In genomic region chr11:26254378-26254777, GRCh38 we compare ENCODE assay signal across 19 cellular contexts.
DNase-seq lines count a peak whose midpoint lies in the region; ATAC-seq and TF ChIP-seq lines count a peak whose summit lies in the region.
"Had no signal": no experiment of that assay in that cellular context is flagged by ENCODE, and none has a peak within 500 bp of the region (broad histone marks: within the 10 kb centered on the region; RNA-seq: fewer than 3 reads in every experiment).

No MANE protein-coding gene starts in this region.

- H3K36me3 ChIP-seq in IMR-90 (ENCODE audit: control insufficient read depth, insufficient read depth, low read length) (no peaks in the 10 kb centered on the region), adipocyte (ENCODE audit: control insufficient read depth, insufficient read depth, low read length, severe bottlenecking) (no peaks in the 10 kb centered on the region)

- peak overlapping the region; percentile 90 for H2BK20ac ChIP-seq in IMR-90 (ENCODE audit: low read depth, low read length)

- peak overlapping the region; percentile 46 to 67; a peak in 1 of 4 replicates for H4K8ac ChIP-seq in IMR-90 (ENCODE audit: low read depth in 2 of 2, low read length in 2 of 2)

- peaks cover 6% of the 10 kb centered on the region; the same call in 1 of the 2 replicates for H3K9me1 ChIP-seq in IMR-90 (ENCODE audit: insufficient read depth, low read length)

- DNase-seq in AG08396 (ENCODE audit: low spot score) = peak; percentile 7
- peak; percentile 50 for DNase-seq in IMR-90
- DNase-seq in adipocyte (ENCODE audit: low read depth) = peak; percentile 63
- DNase-seq in fibroblast of gingiva (ENCODE audit: low read depth) = peak; percentile 34
- DNase-seq in NCI-H1048 (lab: John Stamatoyannopoulos, UW) = no peak
- DNase-seq in stimulated activated naive CD8-positive, alpha-beta T cell treated with anti-CD3 and anti-CD28 coated beads, Interleukin-15, Interleukin-2, amounts not matched to agents 100 U/mL and 50 U/mL, for 24 hours = no peak
- no peak for DNase-seq in NCI-H1930 (lab: John Stamatoyannopoulos, UW)
- no peak for DNase-seq in NCI-H128 (lab: John Stamatoyannopoulos, UW; ENCODE audit: unreplicated experiment)
- DNase-seq: 8988T; ACHN; C1 segment of cervical spinal cord; Calu3; CD4-positive, alpha-beta memory T cell; COR-L47; DND-41; GM23248; H7 had no signal

- H2AK5ac ChIP-seq in IMR-90 (ENCODE audit: low read depth, low read length) = no peak overlapping the region

- H3K79me1 ChIP-seq in IMR-90 (ENCODE audit: low read depth in 1 of 2, low read length in 2 of 2) = no peaks in the 10 kb centered on the region

- H3K18ac ChIP-seq in IMR-90 (ENCODE audit: low read depth, low read length) = 0 out of 2 replicates have a peak overlapping the region, but pooled peaks have one; percentile 96

- H4K91ac ChIP-seq in IMR-90 (ENCODE audit: insufficient read depth, low read depth, low read length) = no peak overlapping the region; the same call in 1 of the 2 replicates

- POLR2A ChIA-PET in IMR-90 (lab: Charles Lee; ENCODE audit: unreplicated experiment) = no interaction called here

- intact Hi-C loops in IMR-90 (cut with micrococcal nuclease) = no loop called here

- H2BK15ac ChIP-seq in IMR-90 (ENCODE audit: low read depth, low read length) = no peak overlapping the region

- no peak for TF ChIP-seq POLR2A in IMR-90 (IDR thresholded peaks at IDR 0.05; ENCODE audit: low read depth, low read length)

- H2BK5ac ChIP-seq in IMR-90 (ENCODE audit: low read depth, low read length, poor library complexity, severe bottlenecking) = peak overlapping the region; percentile 51

- no peak overlapping the region for H3K9ac ChIP-seq in IMR-90 (ENCODE audit: low read depth, low read length)
- no peak overlapping the region for H3K9ac ChIP-seq in adipocyte (ENCODE audit: low read length)
- H3K9ac ChIP-seq: GM23248 had no signal

- H4K20me1 ChIP-seq in IMR-90 (ENCODE audit: insufficient read depth, low read length) = no peaks in the 10 kb centered on the region

- no CpG with 5 or more reads among the region's 1 CpG for WGBS in IMR-90 (ENCODE audit: extremely low coverage in 2 of 2, insufficient read length in 1 of 2), 2 experiments

- H3K23ac ChIP-seq in IMR-90 (ENCODE audit: low read depth, low read length) = 0 out of 2 replicates have a peak overlapping the region, but pooled peaks have one; percentile 29

- H3K4me3 ChIP-seq in IMR-90 (ENCODE audit: insufficient read depth, low read depth, low read length) (no peak overlapping the region), adipocyte (ENCODE audit: low read length) (no peak overlapping the region)
- H3K4me3 ChIP-seq: A549, GM23248 had no signal

- H3K14ac ChIP-seq in IMR-90 (replicated peaks; ENCODE audit: low read depth, low read length) = no peak overlapping the region

- TF ChIP-seq RAD21 in IMR-90 (IDR thresholded peaks at IDR 0.05; ENCODE audit: low read length) = no peak

- no peak overlapping the region for H4K5ac ChIP-seq in IMR-90 (ENCODE audit: low read depth, low read length)

- in situ Hi-C loops in IMR-90 (cut with MboI; ENCODE audit: low sequenced_read_pairs) = no loop called here

- H2AFZ ChIP-seq in IMR-90 (replicated peaks; ENCODE audit: low read length, poor library complexity) = no peak overlapping the region
- H2AFZ ChIP-seq: GM23248 had no signal

- H3K4ac ChIP-seq in IMR-90 (ENCODE audit: low read depth, low read length) = 0 out of 2 replicates have a peak overlapping the region, but pooled peaks have one; percentile 41

- H3K4me1 ChIP-seq in IMR-90 (ENCODE audit: control insufficient read depth, insufficient read depth, low read length) = peaks cover 13% of the 10 kb centered on the region
- H3K4me1 ChIP-seq in adipocyte (ENCODE audit: control insufficient read depth, insufficient read depth, low read length) = no peaks in the 10 kb centered on the region
- H3K4me1 ChIP-seq: A549 had no signal

- H3K4me2 ChIP-seq in IMR-90 (ENCODE audit: low read depth, low read length) = no peak overlapping the region
- H3K4me2 ChIP-seq: A549 had no signal

- H3K27ac ChIP-seq in IMR-90 (ENCODE audit: insufficient read depth, low read length) = peak overlapping the region; percentile 68; the same call in 1 of the 2 replicates
- H3K27ac ChIP-seq: A549, GM23248 had no signal

- ATAC-seq in IMR-90 (ENCODE audit: low read depth) = peak; percentile 90
- no peak for ATAC-seq in stimulated activated naive CD8-positive, alpha-beta T cell treated with anti-CD3 and anti-CD28 coated beads, Interleukin-15, Interleukin-2, amounts not matched to agents 100 U/mL and 50 U/mL, for 24 hours
- ATAC-seq: A549, HCT116 had no signal

- H3K56ac ChIP-seq in IMR-90 (ENCODE audit: extremely low read depth, insufficient read depth, low read length) = no peak overlapping the region

- BruUV-seq in IMR-90 (replicated peaks; lab: Mats Ljungman, UMichigan) = no TSS peak

- TF ChIP-seq CTCF in IMR-90 (conservative IDR thresholded peaks at IDR 0.05; ENCODE audit: low read depth, low read length) = no peak

- H2BK120ac ChIP-seq in IMR-90 (ENCODE audit: low read depth, low read length) = peak overlapping the region; percentile 92; the same call in 1 of the 2 replicates

- H2AK9ac ChIP-seq in IMR-90 (replicated peaks; ENCODE audit: low read depth, low read length, poor library complexity) = no peak overlapping the region

- H3K27me3 ChIP-seq in IMR-90 (ENCODE audit: control insufficient read depth, insufficient read depth, low read length) = no peaks in the 10 kb centered on the region
- no peaks in the 10 kb centered on the region for H3K27me3 ChIP-seq in adipocyte (replicated peaks; ENCODE audit: control insufficient read depth, insufficient read depth, low read length)

- CTCF ChIA-PET in IMR-90 (lab: Yijun Ruan, JAX) = no interaction called here

- H3K9me3 ChIP-seq in IMR-90 (ENCODE audit: control insufficient read depth, insufficient read depth, low read length) = no peaks in the 10 kb centered on the region
- H3K9me3 ChIP-seq in adipocyte (ENCODE audit: control insufficient read depth, low read length) = no peaks in the 10 kb centered on the region
- H3K9me3 ChIP-seq: A549 had no signal

- dilution Hi-C loops in IMR-90 (cut with HindIII; ENCODE audit: low sequenced_read_pairs, unreplicated experiment) = no loop called here

TF ChIP-seq in IMR-90, 13 proteins besides CTCF, POLR2A, EP300 and RAD21:
- TF ChIP-seq SMC3 (IDR thresholded peaks at IDR 0.05; ENCODE audit: low read depth, low read length) (no peak), RFX5 (IDR thresholded peaks at IDR 0.05; ENCODE audit: low read depth, low read length) (no peak), FOS (IDR thresholded peaks at IDR 0.05; ENCODE audit: low read depth, low read length) (no peak), MAZ (IDR thresholded peaks at IDR 0.05; ENCODE audit: borderline replicate concordance, low read depth, low read length) (no peak), NFE2L2 (IDR thresholded peaks at IDR 0.05; ENCODE audit: low read depth, low read length) (no peak), CHD1 (IDR thresholded peaks at IDR 0.05; ENCODE audit: low read depth, low read length) (no peak), CEBPB (IDR thresholded peaks at IDR 0.05; ENCODE audit: low read depth, low read length) (no peak), RCOR1 (IDR thresholded peaks at IDR 0.05; ENCODE audit: insufficient replicate concordance, low read length) (no peak), MAFK (IDR thresholded peaks at IDR 0.05; ENCODE audit: low read depth, low read length) (no peak), MXI1 (IDR thresholded peaks at IDR 0.05; ENCODE audit: borderline replicate concordance, low read depth, low read length) (no peak), BHLHE40 (IDR thresholded peaks at IDR 0.05; ENCODE audit: low read depth, low read length) (no peak), ELK1 (IDR thresholded peaks at IDR 0.05; ENCODE audit: borderline replicate concordance, low read depth, low read length) (no peak)
- TF ChIP-seq, protein P1, sequence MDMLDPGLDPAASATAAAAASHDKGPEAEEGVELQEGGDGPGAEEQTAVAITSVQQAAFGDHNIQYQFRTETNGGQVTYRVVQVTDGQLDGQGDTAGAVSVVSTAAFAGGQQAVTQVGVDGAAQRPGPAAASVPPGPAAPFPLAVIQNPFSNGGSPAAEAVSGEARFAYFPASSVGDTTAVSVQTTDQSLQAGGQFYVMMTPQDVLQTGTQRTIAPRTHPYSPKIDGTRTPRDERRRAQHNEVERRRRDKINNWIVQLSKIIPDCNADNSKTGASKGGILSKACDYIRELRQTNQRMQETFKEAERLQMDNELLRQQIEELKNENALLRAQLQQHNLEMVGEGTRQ (IDR thresholded peaks at IDR 0.05; ENCODE audit: low read depth, low read length) = no peak
TF ChIP-seq in IMR-90: peak in this region for 0.

Comparison
In these comparisons a context has a peak if more than half of its experiments do, and no peak if none do; other contexts are left out.
1. DNase-seq: peak in AG08396 (single experiment), IMR-90 (single experiment), adipocyte (single experiment) and fibroblast of gingiva (single experiment); none in NCI-H1048 (single experiment), stimulated activated naive CD8-positive, alpha-beta T cell treated with anti-CD3 and anti-CD28 coated beads, Interleukin-15, Interleukin-2, amounts not matched to agents 100 U/mL and 50 U/mL, for 24 hours (single experiment), NCI-H1930 (0 of 2) and NCI-H128 (single experiment).